Comparison of ENCODE assay signal across 2 cellular contexts in genomic region chr10:104332243-104333036, GRCh38.
TF ChIP-seq lines count a peak whose summit lies in the region.

No MANE protein-coding gene starts in this region.

TF ChIP-seq in liver, 16 proteins besides CTCF, POLR2A, EP300 and RAD21:
- TF ChIP-seq REST (IDR thresholded peaks at IDR 0.05) (no peak), NR2F2 (IDR thresholded peaks at IDR 0.05) (peak; percentile 51), ZBTB33 (IDR thresholded peaks at IDR 0.05) (no peak), FOXA1 (IDR thresholded peaks at IDR 0.05) (no peak), MAX (IDR thresholded peaks at IDR 0.05) (no peak)

TF ChIP-seq in HepG2, 621 proteins besides CTCF, POLR2A, EP300 and RAD21:
- TF ChIP-seq MAX (IDR thresholded peaks at IDR 0.05): no peak
- no peak for TF ChIP-seq ZBED4 (CRISPR knock-in tag; IDR thresholded peaks at IDR 0.05; ENCODE audit: borderline replicate concordance)
- TF ChIP-seq MXD3 (CRISPR knock-in tag; IDR thresholded peaks at IDR 0.05): no peak
- no peak for TF ChIP-seq ETV5 (CRISPR knock-in tag; IDR thresholded peaks at IDR 0.05; ENCODE audit: borderline replicate concordance)
- TF ChIP-seq MYPOP (CRISPR knock-in tag; IDR thresholded peaks at IDR 0.05): no peak
- TF ChIP-seq ZNF451 (CRISPR knock-in tag; IDR thresholded peaks at IDR 0.05): no peak
- TF ChIP-seq SALL1 (CRISPR knock-in tag; IDR thresholded peaks at IDR 0.05): no peak
- no peak for TF ChIP-seq AHR (CRISPR knock-in tag; IDR thresholded peaks at IDR 0.05)
TF ChIP-seq in HepG2: peak in this region for 0.
